1 cellular context compared by ENCODE assay signal in genomic region chr16:89385712-89386111, GRCh38.
TF ChIP-seq lines count a peak whose summit lies in the region.

No MANE protein-coding gene starts in this region.

TF ChIP-seq in H1, 55 proteins besides CTCF, POLR2A, EP300 and RAD21:
- TF ChIP-seq GTF2F1 (IDR thresholded peaks at IDR 0.05; ENCODE audit: borderline replicate concordance, low read depth, low read length) (no peak), KDM5A (IDR thresholded peaks at IDR 0.05; ENCODE audit: low read length) (no peak), CBX8 (IDR thresholded peaks at IDR 0.05; ENCODE audit: borderline replicate concordance, low read depth, low read length) (no peak), CTBP2 (IDR thresholded peaks at IDR 0.05; ENCODE audit: borderline replicate concordance, insufficient read depth, insufficient read length, low read length) (no peak), SP2 (IDR thresholded peaks at IDR 0.05; ENCODE audit: low read length) (no peak), TAF7 (optimal IDR thresholded peaks at IDR 0.05; ENCODE audit: borderline replicate concordance, low read depth, low read length) (no peak)
